ENCODE assay signal across 8 cellular contexts in the genomic region with DNA sequence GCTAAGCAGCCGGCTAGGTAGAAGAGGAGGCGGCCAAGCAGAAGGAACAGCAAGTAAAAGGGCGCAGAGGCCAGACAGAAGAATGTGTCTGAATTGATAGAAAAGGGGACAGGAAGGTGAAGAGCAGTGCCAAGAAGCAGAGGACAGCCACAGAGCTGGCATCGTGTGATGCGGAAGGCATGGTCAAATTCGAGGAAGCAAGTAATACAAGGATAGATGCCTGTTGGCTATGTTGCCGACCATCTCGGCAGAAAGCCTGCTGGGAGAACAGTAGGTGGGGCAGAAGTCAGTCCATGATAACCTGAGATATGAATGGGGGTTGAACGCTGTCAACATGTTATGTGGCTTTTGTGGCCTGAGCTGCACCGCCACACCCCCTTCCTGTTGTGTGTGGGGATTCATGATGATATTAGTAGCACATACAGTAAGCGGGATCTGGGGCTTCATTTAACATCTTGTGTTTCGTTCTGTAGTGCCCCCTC. TPM values are rescaled to one million over a fixed set of nuclear protein-coding genes. Genes with fewer than 3 reads are reported as not detected.
A peak's percentile ranks its signal among the peaks of the same experiment; 100 is the strongest.
DNase-seq lines count a peak whose midpoint lies in the region; ATAC-seq lines count a peak whose summit lies in the region.

No MANE protein-coding gene starts in this region.

- ATAC-seq in GM18511 (IDR thresholded peaks at IDR 0.05; ENCODE audit: unreplicated experiment): peak; percentile 74
- no peak for ATAC-seq in HG03469 (IDR thresholded peaks at IDR 0.05; ENCODE audit: unreplicated experiment)

- peak; percentile 47 to 48 for DNase-seq in Kasumi-1 (lab: John Stamatoyannopoulos, UW)
- DNase-seq in activated T-cell treated with anti-CD3 and anti-CD28 coated beads, Interleukin-2, amount 50 U/mL, for 48 hours: peak; percentile 63 to 70
- DNase-seq in stimulated activated CD4-positive, alpha-beta T cell treated with anti-CD3 and anti-CD28 coated beads, Interleukin-1b, Interleukin-23, amount 100 ng/mL, for 48 hours: peak; percentile 63
- DNase-seq in NCI-H1694 treated with DMSO at 0.1 percent for 48 hours (lab: John Stamatoyannopoulos, UW): no peak
- no peak for DNase-seq in A172 (ENCODE audit: low spot score)
- DNase-seq in NCI-H187 (lab: John Stamatoyannopoulos, UW): no peak

RNA-seq across cellular contexts. Expression of gene ST8SIA6, which starts 25.7 kb away (rescaled TPM):
- total RNA-seq in A172 (2014; rRNA removed; shearing (Covaris generic)): 1.00 and 1.2 TPM in 2 replicates

Comparison
In these comparisons a context has a peak if more than half of its experiments do, and no peak if none do; other contexts are left out.
1. DNase-seq: peak in Kasumi-1 (2 of 2), activated T-cell treated with anti-CD3 and anti-CD28 coated beads, Interleukin-2, amount 50 U/mL, for 48 hours (2 of 2) and stimulated activated CD4-positive, alpha-beta T cell treated with anti-CD3 and anti-CD28 coated beads, Interleukin-1b, Interleukin-23, amount 100 ng/mL, for 48 hours (single experiment); none in NCI-H1694 treated with DMSO at 0.1 percent for 48 hours (single experiment), A172 (single experiment) and NCI-H187 (0 of 2).